In genomic region chrX:85992811-85993229, GRCh38 we compare ENCODE assay signal across 1 cellular context.
A peak's percentile ranks its signal among the peaks of the same experiment; 100 is the strongest.
TF ChIP-seq lines count a peak whose summit lies in the region.

No MANE protein-coding gene starts in this region.

TF ChIP-seq in K562, 482 proteins besides CTCF, POLR2A, EP300 and RAD21:
- TF ChIP-seq ZNF398 (CRISPR knock-in tag; IDR thresholded peaks at IDR 0.05): no peak
- peak; percentile 66 for TF ChIP-seq ATF3 (IDR thresholded peaks at IDR 0.05)
- TF ChIP-seq ATF3 (CRISPR knock-in tag; conservative IDR thresholded peaks at IDR 0.05): no peak
- TF ChIP-seq FOSL1 (tag; conservative IDR thresholded peaks at IDR 0.05): peak; percentile 54
- TF ChIP-seq MEIS2 (IDR thresholded peaks at IDR 0.05; ENCODE audit: partially characterized antibody): peak; percentile 34
- TF ChIP-seq JUND (IDR thresholded peaks at IDR 0.05; ENCODE audit: borderline replicate concordance, low read depth, low read length): peak; percentile 49; the same call in 1 of the 2 replicates
- TF ChIP-seq JUND (tag; IDR thresholded peaks at IDR 0.05; ENCODE audit: borderline replicate concordance, low read depth, low read length): peak; percentile 74; the same call in 2 of the 3 replicates
TF ChIP-seq in K562: peak in this region for 4.
